1 cellular context compared by ENCODE assay signal in genomic region chr4:118077767-118078105, GRCh38.
TF ChIP-seq lines count a peak whose summit lies in the region.

No MANE protein-coding gene starts in this region.

TF ChIP-seq in HepG2, 621 proteins besides CTCF, POLR2A, EP300 and RAD21 (continued from another document):
- TF ChIP-seq ZBTB33 (CRISPR knock-in tag; IDR thresholded peaks at IDR 0.05): no peak
